ENCODE assay signal across 8 cellular contexts in the genomic region with DNA sequence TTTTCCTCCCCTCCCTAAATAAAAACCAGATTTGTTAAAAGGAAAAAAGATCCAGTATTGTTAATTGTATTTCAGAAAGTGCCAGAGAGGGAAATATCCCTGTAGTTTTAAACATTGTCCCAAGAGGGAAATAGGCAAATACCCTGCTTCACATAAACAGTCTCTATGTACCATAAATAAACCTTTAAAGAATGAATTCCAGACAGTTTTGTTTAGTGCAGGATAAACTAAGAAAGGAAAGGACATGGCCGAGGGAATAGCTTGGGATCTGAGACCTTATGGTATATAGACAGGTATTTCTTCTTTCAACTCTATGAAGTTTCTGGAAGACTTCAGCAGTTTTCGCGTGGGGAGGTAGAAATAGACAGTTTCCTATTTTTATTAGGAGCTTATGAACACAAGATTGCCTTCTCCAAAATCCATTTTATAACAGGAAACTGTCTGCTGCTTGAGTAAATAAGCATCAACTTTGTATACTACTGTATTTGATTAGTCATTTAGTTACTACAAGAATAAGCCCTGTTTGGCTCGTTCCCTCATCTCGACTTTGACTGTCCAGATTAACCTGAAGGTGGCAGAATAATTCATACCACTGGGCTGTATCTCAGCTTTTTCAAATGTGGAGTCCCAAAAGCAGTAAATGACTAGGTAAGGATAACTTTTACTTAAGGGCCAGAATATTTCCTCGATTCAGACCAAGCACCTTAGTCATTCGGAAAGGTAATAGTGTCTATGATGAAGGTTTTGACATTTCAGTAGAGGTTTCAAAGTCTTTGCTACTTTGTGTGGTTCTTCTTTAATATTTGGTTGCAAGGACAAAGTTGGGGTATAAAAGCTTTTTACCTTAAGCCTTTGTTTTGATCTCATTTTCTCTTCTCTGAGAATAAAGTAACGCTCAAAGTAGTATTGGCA.
DNase-seq lines count a peak whose midpoint lies in the region; ATAC-seq and TF ChIP-seq lines count a peak whose summit lies in the region.

No MANE protein-coding gene starts in this region.

- H3K36me3 ChIP-seq in HEK293 (ENCODE audit: control insufficient read depth in 2 of 2, insufficient read depth in 1 of 2, low read length in 2 of 2) (peaks cover 0 to 48% of the 10 kb centered on the region in 2 experiments; a peak in 1 of 3 replicates), brain microvascular endothelial cell (replicated peaks) (peaks cover 16% of the 10 kb centered on the region), tibial artery (peaks cover 17 to 25% (median 20%) of the 10 kb centered on the region in 3 donors)

- H3K4me3 ChIP-seq in HEK293 (ENCODE audit: low read depth, low read length) (no peak overlapping the region), brain microvascular endothelial cell (ENCODE audit: low read depth, low read length) (no peak overlapping the region), tibial artery (no peak overlapping the region)

- H3K27ac ChIP-seq in HEK293 (ENCODE audit: extremely low read depth, low read depth, low read length) (no peak overlapping the region), brain microvascular endothelial cell (peak overlapping the region; percentile 93), tibial artery (peak overlapping the region; percentile 69 to 79)

- peak; percentile 81 for ATAC-seq in left lobe of liver
- ATAC-seq in GM18867 (IDR thresholded peaks at IDR 0.05; ENCODE audit: unreplicated experiment): no peak
- ATAC-seq in GM21619 (IDR thresholded peaks at IDR 0.05; ENCODE audit: unreplicated experiment): no peak

- H3K27me3 ChIP-seq in brain microvascular endothelial cell (replicated peaks) (no peaks in the 10 kb centered on the region), tibial artery (no peaks in the 10 kb centered on the region)

- H3K4me1 ChIP-seq in HEK293 (ENCODE audit: control insufficient read depth, insufficient read depth, low read length) (no peaks in the 10 kb centered on the region), tibial artery (peaks cover 0 to 59% (median 38%) of the 10 kb centered on the region in 4 donors)

- POLR2A ChIA-PET in HEK293 (lab: Yijun Ruan, JAX): no interaction called here

- peak; percentile 45 for DNase-seq in AG08396 (ENCODE audit: low spot score)
- DNase-seq in brain microvascular endothelial cell: peak; percentile 86
- no peak for DNase-seq in left lobe of liver (ENCODE audit: low spot score)
- no peak for DNase-seq in tibial artery
- no peak for DNase-seq in activated gamma-delta T cell treated with Interleukin-2 at 50 U/mL for 16 hours

- in situ Hi-C loops in brain microvascular endothelial cell (cut with HindIII; ENCODE audit: low pct_ligation_motif_present, low sequenced_read_pairs): no loop called here

- TF ChIP-seq CTCF in HEK293 (tag by site-specific recombination; IDR thresholded peaks at IDR 0.05) (0 out of 2 replicates have a peak, but pooled peaks have one; percentile 18), brain microvascular endothelial cell (IDR thresholded peaks at IDR 0.05; ENCODE audit: low read depth, low read length, missing control alignments) (peak; percentile 61), tibial artery (IDR thresholded peaks at IDR 0.05) (peak; percentile 35 to 42)

- H3K9me3 ChIP-seq in HEK293 (ENCODE audit: control insufficient read depth, insufficient read depth, low read depth, low read length) (no peaks in the 10 kb centered on the region), tibial artery (no peaks in the 10 kb centered on the region)

- CTCF ChIA-PET in HEK293 (lab: Yijun Ruan, JAX): interaction anchor here (0.6 to 2.2 kb wide), 5 partner anchors 9 to 344 kb away, joined by 3 to 9 read pairs (median 3); partner anchors contain the start of gene TNFRSF8

- intact Hi-C loops in tibial artery (cut with DNase I; ENCODE audit: low total_unique reads): no loop called here

TF ChIP-seq in HEK293, 187 proteins besides CTCF, POLR2A, EP300 and RAD21:
- TF ChIP-seq ZNF792 (tag by site-specific recombination; IDR thresholded peaks at IDR 0.05) (no peak), ZNF785 (tag by site-specific recombination; IDR thresholded peaks at IDR 0.05) (no peak), REPIN1 (tag by site-specific recombination; IDR thresholded peaks at IDR 0.05; ENCODE audit: low read depth) (no peak), ZNF514 (tag by site-specific recombination; IDR thresholded peaks at IDR 0.05) (no peak), ZNF23 (tag by site-specific recombination; IDR thresholded peaks at IDR 0.05; ENCODE audit: borderline replicate concordance) (no peak), SP2 (tag by site-specific recombination; IDR thresholded peaks at IDR 0.05) (no peak)

Comparison
In these comparisons a context has a peak if more than half of its experiments do, and no peak if none do; other contexts are left out.
1. DNase-seq: peak in AG08396 (single experiment) and brain microvascular endothelial cell (single experiment); none in left lobe of liver (single experiment), tibial artery (0 of 2) and activated gamma-delta T cell treated with Interleukin-2 at 50 U/mL for 16 hours (single experiment).
2. Peak in every context shown above with its lines, with median percentiles within 50 percentile points of each other: CTCF ChIP-seq.